ENCODE assay signal across 1 cellular context in the genomic region with DNA sequence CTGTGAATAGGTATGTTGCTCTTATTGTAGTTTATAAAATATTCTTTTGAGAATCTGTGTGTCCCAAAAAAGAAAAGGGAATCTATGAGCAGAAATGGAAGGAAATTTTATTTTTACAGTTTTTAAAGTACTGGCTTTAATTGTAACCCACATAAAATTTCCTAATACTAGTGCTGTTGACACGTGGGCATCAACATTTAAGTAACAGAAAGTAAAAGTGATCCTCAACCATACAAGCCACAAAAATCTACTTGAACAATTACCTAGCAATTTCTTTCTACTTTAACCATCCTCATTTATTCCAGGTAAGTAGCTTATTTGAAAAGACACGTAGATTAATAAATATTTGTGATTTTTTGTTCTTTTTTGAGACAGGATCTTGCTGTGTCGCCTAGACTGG.
TF ChIP-seq lines count a peak whose summit lies in the region.

No MANE protein-coding gene starts in this region.

TF ChIP-seq in HepG2, 621 proteins besides CTCF, POLR2A, EP300 and RAD21:
- TF ChIP-seq TBX2 (CRISPR knock-in tag; IDR thresholded peaks at IDR 0.05; ENCODE audit: borderline replicate concordance) = no peak
- no peak for TF ChIP-seq ZNF557 (CRISPR knock-in tag; IDR thresholded peaks at IDR 0.05)
- TF ChIP-seq NFATC3 (CRISPR knock-in tag; IDR thresholded peaks at IDR 0.05) = no peak
- no peak for TF ChIP-seq SPEN (CRISPR knock-in tag; IDR thresholded peaks at IDR 0.05; ENCODE audit: low read depth)
- TF ChIP-seq CENPBD1 (CRISPR knock-in tag; IDR thresholded peaks at IDR 0.05; ENCODE audit: borderline replicate concordance, low read depth) = no peak
